Comparison of ENCODE assay signal across 18 cellular contexts in genomic region chr2:46259782-46260178, GRCh38.
"Had no signal": no experiment of that assay in that cellular context is flagged by ENCODE, and none has a peak within 500 bp of the region (broad histone marks: within the 10 kb centered on the region; RNA-seq: fewer than 3 reads in every experiment).

No MANE protein-coding gene starts in this region.

- ATAC-seq: activated CD8-positive, alpha-beta T cell treated with anti-CD3 and anti-CD28 coated beads for 36 hours; activated T-helper 17 cell treated with anti-CD3 and anti-CD28 coated beads, Interleukin-2, amount 50 U/mL, for 72 hours; naive thymus-derived CD8-positive, alpha-beta T cell; T-cell had no signal

- H3K4me3 ChIP-seq: cardiac muscle cell, ovary, psoas muscle, sigmoid colon, tibial nerve, uterus had no signal

- H3K27me3 ChIP-seq: cardiac muscle cell, ovary, sigmoid colon, tibial nerve, uterus had no signal

- H3K36me3 ChIP-seq: cardiac muscle cell, ovary, sigmoid colon, tibial nerve, uterus had no signal

- H3K4me1 ChIP-seq: uterus had no signal

- H3K27ac ChIP-seq: cardiac muscle cell, ovary, psoas muscle, sigmoid colon, tibial nerve had no signal

- DNase-seq: activated CD4-positive, alpha-beta T cell treated with anti-CD3 and anti-CD28 coated beads, Interleukin-2, amount 10 ng/mL, durations not matched to agents 24 days and 14 days; activated CD8-positive, alpha-beta T cell treated with anti-CD3 and anti-CD28 coated beads for 36 hours; activated naive CD4-positive, alpha-beta T cell; activated naive CD8-positive, alpha-beta T cell treated with anti-CD3 and anti-CD28 coated beads for 36 hours; activated T-cell treated with anti-CD3 and anti-CD28 coated beads, Interleukin-2, amount 50 U/mL, for 1 hour; amygdala; effector memory CD8-positive, alpha-beta T cell; glutamatergic neuron; naive thymus-derived CD8-positive, alpha-beta T cell; ovary; psoas muscle; sigmoid colon; stimulated activated naive CD4-positive, alpha-beta T cell; T-cell; uterus had no signal

- H3K9me3 ChIP-seq: ovary, psoas muscle, sigmoid colon, tibial nerve, uterus had no signal
